ENCODE assay signal across 1 cellular context in the genomic region with DNA sequence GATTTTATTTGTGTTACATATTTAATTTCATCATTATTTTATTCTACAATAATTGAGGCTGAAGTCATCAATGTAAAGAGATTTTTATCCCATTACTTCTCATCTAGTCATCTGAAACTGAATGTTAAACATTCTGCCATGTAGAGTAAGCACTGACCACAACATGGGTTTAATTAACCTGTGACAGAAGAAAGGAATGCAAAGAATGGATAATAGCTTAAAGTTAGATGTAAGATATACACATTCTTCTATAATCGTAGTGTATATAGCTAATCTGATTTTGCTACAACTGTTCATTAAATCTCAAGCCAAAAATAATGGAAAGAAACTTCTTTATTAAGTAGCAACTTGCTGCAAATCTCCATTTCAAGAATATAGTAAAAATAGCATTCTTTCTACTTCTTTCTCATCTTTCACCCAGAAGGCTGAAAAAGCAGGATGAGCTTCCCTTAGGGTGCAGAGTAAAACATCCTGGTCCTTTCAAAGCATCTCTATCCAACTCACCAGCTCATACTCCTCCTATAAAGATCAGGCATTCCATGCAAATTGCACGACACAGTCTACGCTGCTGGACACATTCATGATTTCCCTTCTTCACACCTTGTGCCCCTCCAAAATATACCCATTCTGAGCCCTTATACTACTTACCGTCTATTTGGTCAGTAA.
TF ChIP-seq lines count a peak whose summit lies in the region.

No MANE protein-coding gene starts in this region.

TF ChIP-seq in A549, 52 proteins besides CTCF, POLR2A, EP300 and RAD21 (continued from another document):
- TF ChIP-seq PBX3 (IDR thresholded peaks at IDR 0.05) = no peak
- TF ChIP-seq, protein P1, sequence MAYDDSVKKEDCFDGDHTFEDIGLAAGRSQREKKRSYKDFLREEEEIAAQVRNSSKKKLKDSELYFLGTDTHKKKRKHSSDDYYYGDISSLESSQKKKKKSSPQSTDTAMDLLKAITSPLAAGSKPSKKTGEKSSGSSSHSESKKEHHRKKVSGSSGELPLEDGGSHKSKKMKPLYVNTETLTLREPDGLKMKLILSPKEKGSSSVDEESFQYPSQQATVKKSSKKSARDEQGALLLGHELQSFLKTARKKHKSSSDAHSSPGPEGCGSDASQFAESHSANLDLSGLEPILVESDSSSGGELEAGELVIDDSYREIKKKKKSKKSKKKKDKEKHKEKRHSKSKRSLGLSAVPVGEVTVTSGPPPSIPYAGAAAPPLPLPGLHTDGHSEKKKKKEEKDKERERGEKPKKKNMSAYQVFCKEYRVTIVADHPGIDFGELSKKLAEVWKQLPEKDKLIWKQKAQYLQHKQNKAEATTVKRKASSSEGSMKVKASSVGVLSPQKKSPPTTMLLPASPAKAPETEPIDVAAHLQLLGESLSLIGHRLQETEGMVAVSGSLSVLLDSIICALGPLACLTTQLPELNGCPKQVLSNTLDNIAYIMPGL (CRISPR knock-in tag; IDR thresholded peaks at IDR 0.05; ENCODE audit: borderline replicate concordance) = no peak
